ENCODE assay signal across 11 cellular contexts in genomic region chr17:2158011-2158410, GRCh38.
A peak's percentile ranks its signal among the peaks of the same experiment; 100 is the strongest.
DNase-seq lines count a peak whose midpoint lies in the region; ATAC-seq and TF ChIP-seq lines count a peak whose summit lies in the region.
"Had no signal": no experiment of that assay in that cellular context is flagged by ENCODE, and none has a peak within 500 bp of the region (broad histone marks: within the 10 kb centered on the region; RNA-seq: fewer than 3 reads in every experiment).

No MANE protein-coding gene starts in this region.

- no peaks in the 10 kb centered on the region for H3K9me3 Mint-ChIP-seq in natural killer cell treated with Interleukin-12 subunit alpha and Interleukin-12 subunit beta and Interleukin-15 and Interleukin-18, amount 100 ng/mL, for 72 hours
- no peaks in the 10 kb centered on the region for H3K9me3 Mint-ChIP-seq in effector memory CD8-positive, alpha-beta T cell
- H3K9me3 Mint-ChIP-seq: activated naive CD4-positive, alpha-beta T cell treated with anti-CD3 and anti-CD28 coated beads for 36 hours had no signal

- no peaks in the 10 kb centered on the region for H3K27me3 Mint-ChIP-seq in natural killer cell treated with Interleukin-12 subunit alpha and Interleukin-12 subunit beta and Interleukin-15 and Interleukin-18, amount 100 ng/mL, for 72 hours
- H3K27me3 Mint-ChIP-seq in effector memory CD8-positive, alpha-beta T cell, result no peaks in the 10 kb centered on the region

- peak overlapping the region; percentile 15 to 85 for H3K27ac Mint-ChIP-seq in natural killer cell treated with Interleukin-12 subunit alpha and Interleukin-12 subunit beta and Interleukin-15 and Interleukin-18, amount 100 ng/mL, for 72 hours
- no peak overlapping the region for H3K27ac Mint-ChIP-seq in effector memory CD8-positive, alpha-beta T cell
- H3K27ac Mint-ChIP-seq: activated naive CD4-positive, alpha-beta T cell treated with anti-CD3 and anti-CD28 coated beads for 36 hours had no signal

- peak; percentile 42 to 60 for DNase-seq in AML-193 (lab: John Stamatoyannopoulos, UW)
- DNase-seq in NOMO-1 treated with dmso at 0.1 percent for 144 hours (lab: John Stamatoyannopoulos, UW; ENCODE audit: unreplicated experiment), result peak; percentile 50
- DNase-seq in fibroblast of lung (ENCODE audit: low read depth in 2 of 2), result peak; percentile 81 to 99
- DNase-seq in natural killer cell treated with Interleukin-12 subunit alpha and Interleukin-12 subunit beta and Interleukin-15 and Interleukin-18, amount 100 ng/mL, for 72 hours (ENCODE audit: low spot score), result peak; percentile 76
- no peak for DNase-seq in inferior parietal cortex (ENCODE audit: extremely low spot score)
- DNase-seq in effector memory CD8-positive, alpha-beta T cell, result no peak
- no peak for DNase-seq in midbrain (lab: John Stamatoyannopoulos, UW)
- DNase-seq in hypothalamus (lab: John Stamatoyannopoulos, UW), result no peak
- DNase-seq: activated naive CD4-positive, alpha-beta T cell treated with anti-CD3 and anti-CD28 coated beads for 36 hours; gastrocnemius medialis; ovary had no signal

- no peaks in the 10 kb centered on the region for H4K20me1 ChIP-seq in fibroblast of lung (ENCODE audit: control insufficient read depth, extremely low read depth, insufficient read depth, low read length)

- no peak overlapping the region for H2AFZ ChIP-seq in fibroblast of lung (ENCODE audit: low read length)

- H3K27me3 ChIP-seq in fibroblast of lung (ENCODE audit: control insufficient read depth, insufficient read depth, low read length), result no peaks in the 10 kb centered on the region
- H3K27me3 ChIP-seq: gastrocnemius medialis, ovary had no signal

- peaks cover 2% of the 10 kb centered on the region for H3K36me3 ChIP-seq in fibroblast of lung (ENCODE audit: control insufficient read depth, insufficient read depth, low read length)
- H3K36me3 ChIP-seq: ovary had no signal

- peaks cover 17% of the 10 kb centered on the region for H3K4me1 ChIP-seq in fibroblast of lung (ENCODE audit: control insufficient read depth, extremely low read depth, insufficient read depth, low read length)
- H3K4me1 ChIP-seq: gastrocnemius medialis had no signal

- peaks cover 36 to 41% of the 10 kb centered on the region in 2 donors for H3K4me1 Mint-ChIP-seq in natural killer cell treated with Interleukin-12 subunit alpha and Interleukin-12 subunit beta and Interleukin-15 and Interleukin-18, amount 100 ng/mL, for 72 hours (ENCODE audit: low read depth in 2 of 2)
- H3K4me1 Mint-ChIP-seq in effector memory CD8-positive, alpha-beta T cell (ENCODE audit: low read depth in 2 of 2), result peaks cover 0 to 2% of the 10 kb centered on the region in 2 donors

- H3K79me2 ChIP-seq in fibroblast of lung (ENCODE audit: control insufficient read depth, insufficient read depth, low read length), result no peaks in the 10 kb centered on the region

- no peak for TF ChIP-seq CTCF in fibroblast of lung (conservative IDR thresholded peaks at IDR 0.05 in 1 of 2, IDR thresholded peaks at IDR 0.05 in 1 of 2; ENCODE audit: low read depth in 1 of 2, low read length in 2 of 2)

- ATAC-seq in natural killer cell treated with Interleukin-12 subunit alpha and Interleukin-12 subunit beta and Interleukin-15 and Interleukin-18, amount 100 ng/mL, for 72 hours, result peak; percentile 48 to 90
- ATAC-seq in effector memory CD8-positive, alpha-beta T cell (replicated peaks), result no peak

- no peaks in the 10 kb centered on the region for H3K9me3 ChIP-seq in fibroblast of lung (ENCODE audit: control insufficient read depth, insufficient read depth, low read depth, low read length)
- H3K9me3 ChIP-seq: gastrocnemius medialis, ovary had no signal

- H3K4me2 ChIP-seq in fibroblast of lung (ENCODE audit: extremely low read depth, insufficient read depth, low read length), result no peak overlapping the region

- H3K4me3 ChIP-seq in fibroblast of lung (replicated peaks in 1 of 4; ENCODE audit: control extremely low read depth in 1 of 4, insufficient read depth in 1 of 4, low read depth in 3 of 4, low read length in 4 of 4), result no peak overlapping the region
- H3K4me3 ChIP-seq: gastrocnemius medialis, ovary had no signal

- no peak overlapping the region for H3K9ac ChIP-seq in fibroblast of lung (ENCODE audit: insufficient read depth, low read length)

- peak overlapping the region; percentile 28 for H3K4me3 Mint-ChIP-seq in natural killer cell treated with Interleukin-12 subunit alpha and Interleukin-12 subunit beta and Interleukin-15 and Interleukin-18, amount 100 ng/mL, for 72 hours
- H3K4me3 Mint-ChIP-seq in effector memory CD8-positive, alpha-beta T cell, result no peak overlapping the region
- H3K4me3 Mint-ChIP-seq: activated naive CD4-positive, alpha-beta T cell treated with anti-CD3 and anti-CD28 coated beads for 36 hours had no signal

- peak overlapping the region; percentile 36 for H3K27ac ChIP-seq in fibroblast of lung (ENCODE audit: insufficient read depth, low read length)
- H3K27ac ChIP-seq: gastrocnemius medialis, ovary had no signal

- peaks cover 8% of the 10 kb centered on the region for H3K36me3 Mint-ChIP-seq in natural killer cell treated with Interleukin-12 subunit alpha and Interleukin-12 subunit beta and Interleukin-15 and Interleukin-18, amount 100 ng/mL, for 72 hours
- peaks cover 47% of the 10 kb centered on the region for H3K36me3 Mint-ChIP-seq in effector memory CD8-positive, alpha-beta T cell (ENCODE audit: insufficient read depth)

Comparison
In these comparisons a context has a peak if more than half of its experiments do, and no peak if none do; other contexts are left out.
1. DNase-seq: peak in AML-193 (2 of 2), NOMO-1 treated with dmso at 0.1 percent for 144 hours (single experiment), fibroblast of lung (2 of 2) and natural killer cell treated with Interleukin-12 subunit alpha and Interleukin-12 subunit beta and Interleukin-15 and Interleukin-18, amount 100 ng/mL, for 72 hours (single experiment); none in inferior parietal cortex (single experiment), effector memory CD8-positive, alpha-beta T cell (0 of 3), midbrain (single experiment) and hypothalamus (0 of 51).
2. H3K27ac Mint-ChIP-seq: peak in natural killer cell treated with Interleukin-12 subunit alpha and Interleukin-12 subunit beta and Interleukin-15 and Interleukin-18, amount 100 ng/mL, for 72 hours (2 of 2); none in effector memory CD8-positive, alpha-beta T cell (0 of 2).